Comparison of ENCODE assay signal across 1 cellular context in genomic region chr4:86993909-86994672, GRCh38.
TF ChIP-seq lines count a peak whose summit lies in the region.

No MANE protein-coding gene starts in this region.

TF ChIP-seq in GM23338, 12 proteins besides CTCF, POLR2A, EP300 and RAD21:
- TF ChIP-seq, protein P1, sequence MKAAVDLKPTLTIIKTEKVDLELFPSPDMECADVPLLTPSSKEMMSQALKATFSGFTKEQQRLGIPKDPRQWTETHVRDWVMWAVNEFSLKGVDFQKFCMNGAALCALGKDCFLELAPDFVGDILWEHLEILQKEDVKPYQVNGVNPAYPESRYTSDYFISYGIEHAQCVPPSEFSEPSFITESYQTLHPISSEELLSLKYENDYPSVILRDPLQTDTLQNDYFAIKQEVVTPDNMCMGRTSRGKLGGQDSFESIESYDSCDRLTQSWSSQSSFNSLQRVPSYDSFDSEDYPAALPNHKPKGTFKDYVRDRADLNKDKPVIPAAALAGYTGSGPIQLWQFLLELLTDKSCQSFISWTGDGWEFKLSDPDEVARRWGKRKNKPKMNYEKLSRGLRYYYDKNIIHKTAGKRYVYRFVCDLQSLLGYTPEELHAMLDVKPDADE (IDR thresholded peaks at IDR 0.05): no peak
- TF ChIP-seq, protein P2, sequence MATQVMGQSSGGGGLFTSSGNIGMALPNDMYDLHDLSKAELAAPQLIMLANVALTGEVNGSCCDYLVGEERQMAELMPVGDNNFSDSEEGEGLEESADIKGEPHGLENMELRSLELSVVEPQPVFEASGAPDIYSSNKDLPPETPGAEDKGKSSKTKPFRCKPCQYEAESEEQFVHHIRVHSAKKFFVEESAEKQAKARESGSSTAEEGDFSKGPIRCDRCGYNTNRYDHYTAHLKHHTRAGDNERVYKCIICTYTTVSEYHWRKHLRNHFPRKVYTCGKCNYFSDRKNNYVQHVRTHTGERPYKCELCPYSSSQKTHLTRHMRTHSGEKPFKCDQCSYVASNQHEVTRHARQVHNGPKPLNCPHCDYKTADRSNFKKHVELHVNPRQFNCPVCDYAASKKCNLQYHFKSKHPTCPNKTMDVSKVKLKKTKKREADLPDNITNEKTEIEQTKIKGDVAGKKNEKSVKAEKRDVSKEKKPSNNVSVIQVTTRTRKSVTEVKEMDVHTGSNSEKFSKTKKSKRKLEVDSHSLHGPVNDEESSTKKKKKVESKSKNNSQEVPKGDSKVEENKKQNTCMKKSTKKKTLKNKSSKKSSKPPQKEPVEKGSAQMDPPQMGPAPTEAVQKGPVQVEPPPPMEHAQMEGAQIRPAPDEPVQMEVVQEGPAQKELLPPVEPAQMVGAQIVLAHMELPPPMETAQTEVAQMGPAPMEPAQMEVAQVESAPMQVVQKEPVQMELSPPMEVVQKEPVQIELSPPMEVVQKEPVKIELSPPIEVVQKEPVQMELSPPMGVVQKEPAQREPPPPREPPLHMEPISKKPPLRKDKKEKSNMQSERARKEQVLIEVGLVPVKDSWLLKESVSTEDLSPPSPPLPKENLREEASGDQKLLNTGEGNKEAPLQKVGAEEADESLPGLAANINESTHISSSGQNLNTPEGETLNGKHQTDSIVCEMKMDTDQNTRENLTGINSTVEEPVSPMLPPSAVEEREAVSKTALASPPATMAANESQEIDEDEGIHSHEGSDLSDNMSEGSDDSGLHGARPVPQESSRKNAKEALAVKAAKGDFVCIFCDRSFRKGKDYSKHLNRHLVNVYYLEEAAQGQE (IDR thresholded peaks at IDR 0.05; ENCODE audit: unreplicated experiment): no peak
- no peak for TF ChIP-seq POLR2AphosphoS5 (IDR thresholded peaks at IDR 0.05; ENCODE audit: low read depth)
- no peak for TF ChIP-seq STAT1 (IDR thresholded peaks at IDR 0.05; ENCODE audit: unreplicated experiment)
- no peak for TF ChIP-seq EZH2phosphoT487 (IDR thresholded peaks at IDR 0.05; ENCODE audit: unreplicated experiment)
- TF ChIP-seq JUNB (IDR thresholded peaks at IDR 0.05; ENCODE audit: unreplicated experiment): no peak
- no peak for TF ChIP-seq CREB1 (CRISPR knock-in tag; IDR thresholded peaks at IDR 0.05; ENCODE audit: low read depth)
- no peak for TF ChIP-seq ZNF114 (CRISPR knock-in tag; IDR thresholded peaks at IDR 0.05)
- TF ChIP-seq, protein P3, sequence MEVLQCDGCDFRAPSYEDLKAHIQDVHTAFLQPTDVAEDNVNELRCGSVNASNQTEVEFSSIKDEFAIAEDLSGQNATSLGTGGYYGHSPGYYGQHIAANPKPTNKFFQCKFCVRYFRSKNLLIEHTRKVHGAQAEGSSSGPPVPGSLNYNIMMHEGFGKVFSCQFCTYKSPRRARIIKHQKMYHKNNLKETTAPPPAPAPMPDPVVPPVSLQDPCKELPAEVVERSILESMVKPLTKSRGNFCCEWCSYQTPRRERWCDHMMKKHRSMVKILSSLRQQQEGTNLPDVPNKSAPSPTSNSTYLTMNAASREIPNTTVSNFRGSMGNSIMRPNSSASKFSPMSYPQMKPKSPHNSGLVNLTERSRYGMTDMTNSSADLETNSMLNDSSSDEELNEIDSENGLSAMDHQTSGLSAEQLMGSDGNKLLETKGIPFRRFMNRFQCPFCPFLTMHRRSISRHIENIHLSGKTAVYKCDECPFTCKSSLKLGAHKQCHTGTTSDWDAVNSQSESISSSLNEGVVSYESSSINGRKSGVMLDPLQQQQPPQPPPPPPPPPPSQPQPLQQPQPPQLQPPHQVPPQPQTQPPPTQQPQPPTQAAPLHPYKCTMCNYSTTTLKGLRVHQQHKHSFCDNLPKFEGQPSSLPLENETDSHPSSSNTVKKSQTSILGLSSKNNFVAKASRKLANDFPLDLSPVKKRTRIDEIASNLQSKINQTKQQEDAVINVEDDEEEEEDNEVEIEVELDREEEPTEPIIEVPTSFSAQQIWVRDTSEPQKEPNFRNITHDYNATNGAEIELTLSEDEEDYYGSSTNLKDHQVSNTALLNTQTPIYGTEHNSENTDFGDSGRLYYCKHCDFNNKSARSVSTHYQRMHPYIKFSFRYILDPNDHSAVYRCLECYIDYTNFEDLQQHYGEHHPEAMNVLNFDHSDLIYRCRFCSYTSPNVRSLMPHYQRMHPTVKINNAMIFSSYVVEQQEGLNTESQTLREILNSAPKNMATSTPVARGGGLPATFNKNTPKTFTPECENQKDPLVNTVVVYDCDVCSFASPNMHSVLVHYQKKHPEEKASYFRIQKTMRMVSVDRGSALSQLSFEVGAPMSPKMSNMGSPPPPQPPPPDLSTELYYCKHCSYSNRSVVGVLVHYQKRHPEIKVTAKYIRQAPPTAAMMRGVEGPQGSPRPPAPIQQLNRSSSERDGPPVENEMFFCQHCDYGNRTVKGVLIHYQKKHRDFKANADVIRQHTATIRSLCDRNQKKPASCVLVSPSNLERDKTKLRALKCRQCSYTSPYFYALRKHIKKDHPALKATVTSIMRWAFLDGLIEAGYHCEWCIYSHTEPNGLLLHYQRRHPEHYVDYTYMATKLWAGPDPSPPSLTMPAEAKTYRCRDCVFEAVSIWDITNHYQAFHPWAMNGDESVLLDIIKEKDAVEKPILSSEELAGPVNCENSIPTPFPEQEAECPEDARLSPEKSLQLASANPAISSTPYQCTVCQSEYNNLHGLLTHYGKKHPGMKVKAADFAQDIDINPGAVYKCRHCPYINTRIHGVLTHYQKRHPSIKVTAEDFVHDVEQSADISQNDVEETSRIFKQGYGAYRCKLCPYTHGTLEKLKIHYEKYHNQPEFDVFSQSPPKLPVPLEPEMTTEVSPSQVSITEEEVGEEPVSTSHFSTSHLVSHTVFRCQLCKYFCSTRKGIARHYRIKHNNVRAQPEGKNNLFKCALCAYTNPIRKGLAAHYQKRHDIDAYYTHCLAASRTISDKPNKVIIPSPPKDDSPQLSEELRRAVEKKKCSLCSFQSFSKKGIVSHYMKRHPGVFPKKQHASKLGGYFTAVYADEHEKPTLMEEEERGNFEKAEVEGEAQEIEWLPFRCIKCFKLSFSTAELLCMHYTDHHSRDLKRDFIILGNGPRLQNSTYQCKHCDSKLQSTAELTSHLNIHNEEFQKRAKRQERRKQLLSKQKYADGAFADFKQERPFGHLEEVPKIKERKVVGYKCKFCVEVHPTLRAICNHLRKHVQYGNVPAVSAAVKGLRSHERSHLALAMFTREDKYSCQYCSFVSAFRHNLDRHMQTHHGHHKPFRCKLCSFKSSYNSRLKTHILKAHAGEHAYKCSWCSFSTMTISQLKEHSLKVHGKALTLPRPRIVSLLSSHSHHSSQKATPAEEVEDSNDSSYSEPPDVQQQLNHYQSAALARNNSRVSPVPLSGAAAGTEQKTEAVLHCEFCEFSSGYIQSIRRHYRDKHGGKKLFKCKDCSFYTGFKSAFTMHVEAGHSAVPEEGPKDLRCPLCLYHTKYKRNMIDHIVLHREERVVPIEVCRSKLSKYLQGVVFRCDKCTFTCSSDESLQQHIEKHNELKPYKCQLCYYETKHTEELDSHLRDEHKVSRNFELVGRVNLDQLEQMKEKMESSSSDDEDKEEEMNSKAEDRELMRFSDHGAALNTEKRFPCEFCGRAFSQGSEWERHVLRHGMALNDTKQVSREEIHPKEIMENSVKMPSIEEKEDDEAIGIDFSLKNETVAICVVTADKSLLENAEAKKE (CRISPR knock-in tag; IDR thresholded peaks at IDR 0.05): no peak
- TF ChIP-seq ZNF331 (CRISPR knock-in tag; IDR thresholded peaks at IDR 0.05; ENCODE audit: low read depth): no peak
- TF ChIP-seq EZH2 (IDR thresholded peaks at IDR 0.05; ENCODE audit: low read depth, unreplicated experiment): no peak
- no peak for TF ChIP-seq NANOG (IDR thresholded peaks at IDR 0.05; ENCODE audit: borderline replicate concordance)
